In the genomic region with DNA sequence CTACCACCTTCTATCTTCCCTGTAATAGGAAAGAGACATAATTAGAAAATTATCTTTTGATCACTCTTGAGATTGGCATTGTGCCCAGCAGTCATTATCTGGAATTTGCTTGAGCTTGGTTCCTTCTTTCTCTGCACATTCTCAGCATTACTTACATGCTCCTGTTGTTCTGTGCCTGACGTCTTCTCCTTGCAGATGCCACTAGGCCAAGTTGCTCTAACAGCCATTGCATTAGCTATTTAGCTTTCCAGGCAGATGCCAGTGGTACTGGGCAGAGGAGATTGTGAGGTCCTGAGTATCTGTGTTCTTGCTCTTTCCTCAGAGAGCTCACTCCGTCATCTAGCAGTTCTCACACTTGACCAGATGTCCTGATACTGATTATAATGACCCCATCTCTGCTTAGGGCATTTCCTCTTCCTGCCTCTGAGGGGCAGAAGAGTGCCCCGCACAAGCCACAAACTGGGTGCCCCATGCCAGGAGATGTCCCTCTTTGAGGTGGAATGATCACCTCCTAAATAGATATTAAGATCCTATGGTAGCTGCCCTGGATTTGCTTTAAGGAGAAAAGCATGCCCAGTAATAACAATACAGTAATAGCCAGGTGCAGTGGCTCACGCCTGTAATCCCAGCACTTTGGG, we compare ENCODE assay signal across 8 cellular contexts. TPM values are rescaled to one million over a fixed set of nuclear protein-coding genes. Genes with fewer than 3 reads are reported as not detected.
DNase-seq lines count a peak whose midpoint lies in the region; ATAC-seq and TF ChIP-seq lines count a peak whose summit lies in the region.
"Had no signal": no experiment of that assay in that cellular context is flagged by ENCODE, and none has a peak within 500 bp of the region (broad histone marks: within the 10 kb centered on the region; RNA-seq: fewer than 3 reads in every experiment).

No MANE protein-coding gene starts in this region.

- POLR2A ChIA-PET in Caco-2 (lab: Charles Lee), result no interaction called here

- peak; percentile 23 to 36 for TF ChIP-seq CTCF in Caco-2 (IDR thresholded peaks at IDR 0.05; ENCODE audit: insufficient read depth in 1 of 2, low read depth in 1 of 2, low read length in 1 of 2, severe bottlenecking in 1 of 2, unreplicated experiment in 1 of 2)

- no peak overlapping the region for H3K4me3 ChIP-seq in Caco-2 (ENCODE audit: low read depth, low read length)
- H3K4me3 ChIP-seq: skin epidermis had no signal

- no peak overlapping the region for H3K4me3 Mint-ChIP-seq in Caco-2 (ENCODE audit: unreplicated experiment)

- no peaks in the 10 kb centered on the region for H3K9me3 ChIP-seq in Caco-2

- BruUV-seq in Caco-2 (replicated peaks; lab: Mats Ljungman, UMichigan), result no TSS peak

- ATAC-seq in left cardiac atrium, result no peak
- ATAC-seq in GM21576 (IDR thresholded peaks at IDR 0.05; ENCODE audit: unreplicated experiment), result no peak

- H3K36me3 ChIP-seq in Caco-2 (ENCODE audit: control insufficient read depth, insufficient read depth, low read length), result peaks cover 4% of the 10 kb centered on the region

- H3K27ac Mint-ChIP-seq in Caco-2 (ENCODE audit: unreplicated experiment), result no peak overlapping the region

- H3K36me3 Mint-ChIP-seq in Caco-2 (ENCODE audit: insufficient read depth, unreplicated experiment), result peaks cover 59% of the 10 kb centered on the region

- H3K27me3 Mint-ChIP-seq in Caco-2 (ENCODE audit: insufficient read depth, unreplicated experiment), result no peaks in the 10 kb centered on the region

- CTCF ChIA-PET in Caco-2 (lab: Charles Lee), result interaction anchor here (0.6 kb wide), 1 partner anchor 42 kb away, joined by 7 read pairs; no protein-coding TSS in a partner anchor

- intact Hi-C loops in Caco-2 (cut with micrococcal nuclease; ENCODE audit: unreplicated experiment) (no loop called here), left cardiac atrium (cut with DNase I) (no loop called here)

- DNase-seq in Caco-2 (no peak), NOMO-1 treated with dmso at 0.1 percent for 144 hours (lab: John Stamatoyannopoulos, UW; ENCODE audit: unreplicated experiment) (peak; percentile 38), left cardiac atrium (peak; percentile 6)
- DNase-seq in central memory CD4-positive, alpha-beta T cell, result no peak
- no peak for DNase-seq in activated CD8-positive, alpha-beta memory T cell treated with anti-CD3 and anti-CD28 coated beads, Interleukin-2, amount 50 U/mL, for 48 hours
- DNase-seq: HCEC 1CT had no signal

- H3K27me3 ChIP-seq in Caco-2 (replicated peaks; ENCODE audit: control insufficient read depth, insufficient read depth, low read length), result no peaks in the 10 kb centered on the region

- H3K4me1 ChIP-seq in Caco-2, result peaks cover 10% of the 10 kb centered on the region

- peaks cover 4% of the 10 kb centered on the region for H3K4me1 Mint-ChIP-seq in Caco-2 (ENCODE audit: low read depth, unreplicated experiment)

- H3K9me3 Mint-ChIP-seq in Caco-2 (ENCODE audit: unreplicated experiment), result no peaks in the 10 kb centered on the region

RNA-seq across cellular contexts. Expression of a gene that starts 30.7 kb away (rescaled TPM):
- total RNA-seq in Caco-2 (2022), result 67.1 and 73.0 TPM in 2 replicates
- total RNA-seq in left cardiac atrium, result 100 to 1,000 TPM; 112 to 144 TPM

RNA-seq across cellular contexts. Expression of a gene that starts 31.1 kb away (rescaled TPM):
- total RNA-seq in Caco-2 (2022), result 17.6 and 23.3 TPM in 2 replicates
- 1 to 10 TPM; 7.4 to 9.3 TPM for total RNA-seq in left cardiac atrium

RNA-seq across cellular contexts. Expression of a gene that starts 49.3 kb away (rescaled TPM):
- 51.8 and 60.0 TPM in 2 replicates for total RNA-seq in Caco-2 (2022)
- total RNA-seq in left cardiac atrium, result not detected

RNA-seq across cellular contexts. Expression of a gene that starts 52.4 kb away (rescaled TPM):
- 75.9 and 101 TPM in 2 replicates for total RNA-seq in Caco-2 (2022)
- 10 to 100 TPM; 51.4 to 52.1 TPM for total RNA-seq in left cardiac atrium

RNA-seq across cellular contexts. Expression of a gene that starts 52.7 kb away (rescaled TPM):
- total RNA-seq in Caco-2 (2022) (7.6 and 9.1 TPM in 2 replicates), left cardiac atrium (1 to 10 TPM; 2.9 to 3.9 TPM)

Comparison
In these comparisons a context has a peak if more than half of its experiments do, and no peak if none do; other contexts are left out.
1. DNase-seq: peak in NOMO-1 treated with dmso at 0.1 percent for 144 hours (single experiment) and left cardiac atrium (single experiment); none in Caco-2 (0 of 2), central memory CD4-positive, alpha-beta T cell (single experiment) and activated CD8-positive, alpha-beta memory T cell treated with anti-CD3 and anti-CD28 coated beads, Interleukin-2, amount 50 U/mL, for 48 hours (single experiment).
2. RNA of a gene that starts 49.3 kb away (total RNA-seq): 51.8 to 60.0 TPM in Caco-2; not detected in left cardiac atrium; every median in the first group is over 10 times any median in the second.